13 cellular contexts compared by ENCODE assay signal in the genomic region with DNA sequence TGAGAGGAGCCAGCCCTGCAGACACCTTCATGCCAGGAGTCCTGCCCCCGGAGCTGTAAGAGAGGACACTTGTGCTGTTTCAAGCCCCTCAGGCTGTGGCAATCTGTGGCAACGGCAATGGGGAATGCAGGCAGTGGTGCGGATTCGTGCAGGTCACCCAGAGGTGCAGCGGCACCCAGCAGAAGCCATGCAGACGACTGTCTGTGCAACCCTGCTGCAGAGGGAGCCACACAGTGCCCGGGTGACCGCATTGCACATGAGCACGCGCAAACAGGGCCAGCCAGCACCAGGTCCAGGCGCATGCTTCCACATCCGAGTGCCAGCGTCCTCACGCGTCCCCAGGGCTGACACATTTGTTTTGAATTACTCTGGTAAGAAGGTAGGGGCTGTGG.
"Had no signal": no experiment of that assay in that cellular context is flagged by ENCODE, and none has a peak within 500 bp of the region (broad histone marks: within the 10 kb centered on the region; RNA-seq: fewer than 3 reads in every experiment).

No MANE protein-coding gene starts in this region.

- H3K4me3 ChIP-seq: coronary artery, lung, mucosa of descending colon, upper lobe of left lung had no signal

- H3K9me3 ChIP-seq: mucosa of descending colon had no signal

- ATAC-seq: mucosa of descending colon; naive thymus-derived CD8-positive, alpha-beta T cell; WTC11 had no signal

- H3K4me1 ChIP-seq: upper lobe of left lung had no signal

- H3K27ac ChIP-seq: coronary artery, upper lobe of left lung had no signal

- DNase-seq: activated CD4-positive, alpha-beta T cell treated with anti-CD3 and anti-CD28 coated beads for 48 hours; activated naive CD4-positive, alpha-beta T cell treated with Interleukin-2 at 50 U/mL for 16 hours; caudate nucleus; effector CD8-positive, alpha-beta T cell; naive thymus-derived CD8-positive, alpha-beta T cell; occipital lobe; stimulated activated CD4-positive, alpha-beta T cell treated with anti-CD3 and anti-CD28 coated beads, Interleukin-15, amount 100 ng/mL, for 24 hours; stimulated activated CD4-positive, alpha-beta T cell treated with anti-CD3 and anti-CD28 coated beads, Interleukin-4, amount 100 ng/mL, for 24 hours; upper lobe of left lung had no signal

- H3K36me3 ChIP-seq: upper lobe of left lung had no signal

- H3K27me3 ChIP-seq: upper lobe of left lung had no signal
